In the genomic region with DNA sequence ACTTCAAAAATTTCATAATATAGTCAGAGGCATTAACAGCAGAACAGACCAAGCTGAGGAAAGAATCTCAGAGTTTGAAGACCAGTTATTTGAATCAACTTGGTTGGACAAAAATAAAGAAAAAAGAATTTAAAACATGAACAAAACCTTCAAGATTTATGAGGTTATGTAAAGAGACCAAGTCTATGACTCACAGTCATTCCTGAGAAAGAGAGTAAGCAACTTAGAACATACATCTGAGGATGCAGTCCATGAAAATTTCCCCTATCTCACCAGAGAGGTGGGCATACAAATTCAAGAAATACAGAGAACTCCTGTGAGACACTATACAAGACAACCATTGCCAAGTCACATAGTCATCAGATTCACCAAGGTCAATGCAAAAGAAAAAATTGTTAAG, we compare ENCODE assay signal across 20 cellular contexts.
"Had no signal": no experiment of that assay in that cellular context is flagged by ENCODE, and none has a peak within 500 bp of the region (broad histone marks: within the 10 kb centered on the region; RNA-seq: fewer than 3 reads in every experiment).

No MANE protein-coding gene starts in this region.

- H3K27ac ChIP-seq: adrenal gland, coronary artery, esophagus squamous epithelium, gastroesophageal sphincter, neural progenitor cell, pancreas, tibial nerve, vagina had no signal

- H3K9me3 Mint-ChIP-seq: activated naive CD4-positive, alpha-beta T cell treated with anti-CD3 and anti-CD28 coated beads, Interleukin-2, amount 50 U/mL, for 24 hours; neural progenitor cell; WTC11 had no signal

- H3K9me3 ChIP-seq: adrenal gland, esophagus squamous epithelium, gastroesophageal sphincter, heart right ventricle, pancreas, tibial nerve, vagina had no signal

- H3K27ac Mint-ChIP-seq: activated CD4-positive, alpha-beta memory T cell treated with anti-CD3 and anti-CD28 coated beads, Interleukin-2, amount 10 ng/mL, durations not matched to agents 7 days and 5 days; activated naive CD4-positive, alpha-beta T cell treated with anti-CD3 and anti-CD28 coated beads, Interleukin-2, amount 50 U/mL, for 24 hours; activated T-cell treated with anti-CD3 and anti-CD28 coated beads, Interleukin-2, amount 50 U/mL, for 24 hours; neural progenitor cell; WTC11 had no signal

- H3K4me1 ChIP-seq: adrenal gland, esophagus squamous epithelium, gastroesophageal sphincter, pancreas, tibial nerve, vagina had no signal

- H3K4me3 ChIP-seq: adrenal gland, coronary artery, esophagus squamous epithelium, gastroesophageal sphincter, heart right ventricle, lung, neural progenitor cell, pancreas, tibial nerve, vagina had no signal

- ATAC-seq: gastroesophageal sphincter, heart right ventricle, pancreas, WTC11 had no signal

- H3K36me3 Mint-ChIP-seq: neural progenitor cell, WTC11 had no signal

- H3K36me3 ChIP-seq: adrenal gland, esophagus squamous epithelium, gastroesophageal sphincter, heart right ventricle, neural progenitor cell, pancreas, tibial nerve, vagina had no signal

- DNase-seq: activated CD4-positive, alpha-beta memory T cell treated with anti-CD3 and anti-CD28 coated beads, Interleukin-2, amount 10 ng/mL, durations not matched to agents 7 days and 5 days; activated CD4-positive, alpha-beta T cell treated with anti-CD3 and anti-CD28 coated beads for 4 hours; activated effector memory CD4-positive, alpha-beta T cell treated with Interleukin-2 at 50 U/mL for 16 hours; activated T-cell treated with anti-CD3 and anti-CD28 coated beads, Interleukin-2, amount 50 U/mL, for 24 hours; adrenal gland; effector CD4-positive, alpha-beta T cell; esophagus squamous epithelium; heart right ventricle; pancreas; stimulated activated CD4-positive, alpha-beta T cell treated with anti-CD3 and anti-CD28 coated beads, Interleukin-4, amount 100 ng/mL, for 24 hours; stimulated activated naive CD4-positive, alpha-beta T cell; T-helper 2 cell had no signal

- H3K9ac ChIP-seq: neural progenitor cell had no signal

- H2AFZ ChIP-seq: neural progenitor cell had no signal

- H3K27me3 ChIP-seq: adrenal gland, gastroesophageal sphincter, neural progenitor cell, pancreas, tibial nerve, vagina had no signal

- H3K4me2 ChIP-seq: neural progenitor cell had no signal

- H3K4me3 Mint-ChIP-seq: activated CD4-positive, alpha-beta memory T cell treated with anti-CD3 and anti-CD28 coated beads, Interleukin-2, amount 10 ng/mL, durations not matched to agents 7 days and 5 days; activated naive CD4-positive, alpha-beta T cell treated with anti-CD3 and anti-CD28 coated beads, Interleukin-2, amount 50 U/mL, for 24 hours; activated T-cell treated with anti-CD3 and anti-CD28 coated beads, Interleukin-2, amount 50 U/mL, for 24 hours; neural progenitor cell; WTC11 had no signal

- H3K4me1 Mint-ChIP-seq: activated CD4-positive, alpha-beta memory T cell treated with anti-CD3 and anti-CD28 coated beads, Interleukin-2, amount 10 ng/mL, durations not matched to agents 7 days and 5 days; activated naive CD4-positive, alpha-beta T cell treated with anti-CD3 and anti-CD28 coated beads, Interleukin-2, amount 50 U/mL, for 24 hours; neural progenitor cell; WTC11 had no signal
